In genomic region chr1:170910273-170910672, GRCh38 we compare ENCODE assay signal across 20 cellular contexts. TPM values are rescaled to one million over a fixed set of nuclear protein-coding genes. Genes with fewer than 3 reads are reported as not detected.
DNase-seq lines count a peak whose midpoint lies in the region; ATAC-seq, FAIRE-seq and TF ChIP-seq lines count a peak whose summit lies in the region.
"Had no signal": no experiment of that assay in that cellular context is flagged by ENCODE, and none has a peak within 500 bp of the region (broad histone marks: within the 10 kb centered on the region; RNA-seq: fewer than 3 reads in every experiment).

No MANE protein-coding gene starts in this region.

- H3K9me1 ChIP-seq in endothelial cell of umbilical vein (replicated peaks; ENCODE audit: control insufficient read depth, extremely low read depth, insufficient read depth, low read length): no peaks in the 10 kb centered on the region

- no peaks in the 10 kb centered on the region for H3K9me2 ChIP-seq in MM.1S (replicated peaks; ENCODE audit: insufficient read depth, low read length)

- H4K20me1 ChIP-seq in BLaER1 treated with 17β-estradiol and CSF1 and Interleukin-3, amounts not matched to agents 10 nM and 100 nM: no peaks in the 10 kb centered on the region
- H4K20me1 ChIP-seq in endothelial cell of umbilical vein (replicated peaks; ENCODE audit: control insufficient read depth, extremely low read depth, insufficient read depth, low read length) (no peaks in the 10 kb centered on the region), osteoblast (ENCODE audit: insufficient read depth, low read length) (no peaks in the 10 kb centered on the region), MM.1S (ENCODE audit: insufficient read depth, low read length) (no peaks in the 10 kb centered on the region)

- no peak for TF ChIP-seq CTCF in endothelial cell of umbilical vein (IDR thresholded peaks at IDR 0.05; ENCODE audit: extremely low read depth in 1 of 2, insufficient read depth in 1 of 2, low read depth in 1 of 2, low read length in 2 of 2)
- TF ChIP-seq CTCF in osteoblast (IDR thresholded peaks at IDR 0.05; ENCODE audit: extremely low read depth, low read depth, low read length): no peak
- no peak for TF ChIP-seq CTCF in MM.1S (IDR thresholded peaks at IDR 0.05; ENCODE audit: low read length)

- CTCF ChIA-PET in endothelial cell of umbilical vein (lab: Charles Lee): interaction anchor here (3.2 kb wide), 1 partner anchor 18 kb away, joined by 20 read pairs; no protein-coding TSS in a partner anchor

- peak; percentile 74 for FAIRE-seq in endothelial cell of umbilical vein (lab: Jason Lieb, UNC)
- FAIRE-seq: TTC549 had no signal

- peak; percentile 66 for DNase-seq in RKO (ENCODE audit: low spot score)
- DNase-seq in endothelial cell of umbilical vein (ENCODE audit: low read depth, low spot score): peak; percentile 39
- DNase-seq in osteoblast (ENCODE audit: insufficient read length, low spot score, missing footprints): peak; percentile 86
- no peak for DNase-seq in NCI-H2081 (lab: John Stamatoyannopoulos, UW)
- DNase-seq in MM.1S: no peak
- no peak for DNase-seq in LoVo (ENCODE audit: low spot score)
- DNase-seq: activated naive CD8-positive, alpha-beta T cell treated with anti-CD3 and anti-CD28 coated beads, Interleukin-2, amount 10 ng/mL, durations not matched to agents 7 days and 5 days; activated T-cell treated with anti-CD3 and anti-CD28 coated beads, Interleukin-2, amount 50 U/mL, for 1 hour; AML-193; hippocampal formation; Kasumi-1; NCI-H187; NCI-H510A; stimulated activated naive CD4-positive, alpha-beta T cell treated with Interleukin-2 at 50 U/mL for 16 hours had no signal

- no peak for ATAC-seq in HG03571 (IDR thresholded peaks at IDR 0.05; ENCODE audit: unreplicated experiment)

- H3K79me2 ChIP-seq in endothelial cell of umbilical vein (ENCODE audit: control insufficient read depth, insufficient read depth, low read length): no peaks in the 10 kb centered on the region
- no peaks in the 10 kb centered on the region for H3K79me2 ChIP-seq in osteoblast (ENCODE audit: insufficient read depth, low read length)
- no peaks in the 10 kb centered on the region for H3K79me2 ChIP-seq in MM.1S (ENCODE audit: low read length)

- no peaks in the 10 kb centered on the region for H3F3A ChIP-seq in MM.1S (ENCODE audit: insufficient read depth, low read length)

- dilution Hi-C loops in endothelial cell of umbilical vein (cut with MboI; ENCODE audit: extremely low pct_ligation_motif_present, low sequenced_read_pairs): no loop called here

- no peak for TF ChIP-seq POLR2A in endothelial cell of umbilical vein (IDR thresholded peaks at IDR 0.05; ENCODE audit: low read depth, low read length)

- POLR2A ChIA-PET in endothelial cell of umbilical vein (lab: Charles Lee): no interaction called here

- H3K9me3 ChIP-seq in BLaER1 treated with 17β-estradiol and CSF1 and Interleukin-3, amounts not matched to agents 10 nM and 100 nM (replicated peaks in 1 of 11): peaks cover 0 to 10% (median 0%) of the 10 kb centered on the region in 11 experiments; a peak in 2 of 22 replicates
- no peaks in the 10 kb centered on the region for H3K9me3 ChIP-seq in endothelial cell of umbilical vein (replicated peaks; ENCODE audit: control insufficient read depth, insufficient read depth, low read length)
- H3K9me3 ChIP-seq in osteoblast (ENCODE audit: low read depth, low read length): no peaks in the 10 kb centered on the region
- no peaks in the 10 kb centered on the region for H3K9me3 ChIP-seq in MM.1S (replicated peaks; ENCODE audit: insufficient read depth, low read length)

- H3K4me2 ChIP-seq in BLaER1 treated with 17β-estradiol and CSF1 and Interleukin-3, amounts not matched to agents 10 nM and 100 nM: peak overlapping the region in 7 of 11 experiments; percentile 6 to 58 (median 51); a peak in 12 of 22 replicates
- H3K4me2 ChIP-seq in endothelial cell of umbilical vein (ENCODE audit: insufficient read depth, low read length) (no peak overlapping the region), osteoblast (ENCODE audit: insufficient read depth, low read length) (no peak overlapping the region), MM.1S (ENCODE audit: low read depth, low read length) (no peak overlapping the region)
- H3K4me2 ChIP-seq: smooth muscle cell had no signal

- H2AFZ ChIP-seq in endothelial cell of umbilical vein (ENCODE audit: low read depth, low read length) (no peak overlapping the region), osteoblast (ENCODE audit: low read length) (peak overlapping the region; percentile 67), MM.1S (ENCODE audit: low read length) (no peak overlapping the region)

- peak overlapping the region in 5 of 11 experiments; percentile 8 to 69 (median 51); a peak in 10 of 22 replicates for H3K27ac ChIP-seq in BLaER1 treated with 17β-estradiol and CSF1 and Interleukin-3, amounts not matched to agents 10 nM and 100 nM
- H3K27ac ChIP-seq in endothelial cell of umbilical vein (ENCODE audit: insufficient read depth, low read depth, low read length) (no peak overlapping the region), osteoblast (ENCODE audit: low read depth, low read length) (peak overlapping the region; percentile 57), MM.1S (ENCODE audit: low read length) (no peak overlapping the region)

- intact Hi-C loops in endothelial cell of umbilical vein (cut with micrococcal nuclease): no loop called here

- no TSS peak for BruUV-seq in endothelial cell of umbilical vein (replicated peaks; lab: Mats Ljungman, UMichigan)

- no peak overlapping the region for H3K9ac ChIP-seq in BLaER1 treated with 17β-estradiol and CSF1 and Interleukin-3, amounts not matched to agents 10 nM and 100 nM
- H3K9ac ChIP-seq in endothelial cell of umbilical vein (replicated peaks; ENCODE audit: extremely low read depth, insufficient read depth, low read length) (no peak overlapping the region), MM.1S (ENCODE audit: low read length) (no peak overlapping the region)

- H3K27me3 ChIP-seq in BLaER1 treated with 17β-estradiol and CSF1 and Interleukin-3, amounts not matched to agents 10 nM and 100 nM: no peaks in the 10 kb centered on the region
- H3K27me3 ChIP-seq in endothelial cell of umbilical vein (ENCODE audit: control insufficient read depth in 2 of 2, insufficient read depth in 2 of 2, low read length in 2 of 2) (no peaks in the 10 kb centered on the region), osteoblast (ENCODE audit: insufficient read depth, low read length) (no peaks in the 10 kb centered on the region), MM.1S (replicated peaks; ENCODE audit: insufficient read depth, low read length) (no peaks in the 10 kb centered on the region)

- peaks cover 0 to 25% (median 11%) of the 10 kb centered on the region in 10 experiments; a peak in 12 of 20 replicates for H3K4me1 ChIP-seq in BLaER1 treated with 17β-estradiol and CSF1 and Interleukin-3, amounts not matched to agents 10 nM and 100 nM
- H3K4me1 ChIP-seq in endothelial cell of umbilical vein (ENCODE audit: control insufficient read depth, extremely low read depth, insufficient read depth, low read length) (peaks cover 13% of the 10 kb centered on the region), osteoblast (ENCODE audit: insufficient read depth, low read length) (peaks cover 12% of the 10 kb centered on the region), MM.1S (ENCODE audit: low read length) (no peaks in the 10 kb centered on the region)

- no peak overlapping the region for H3K4me3 ChIP-seq in BLaER1 treated with 17β-estradiol and CSF1 and Interleukin-3, amounts not matched to agents 10 nM and 100 nM
- H3K4me3 ChIP-seq in endothelial cell of umbilical vein (replicated peaks in 1 of 3; ENCODE audit: insufficient read depth in 1 of 3, low read depth in 1 of 3, low read length in 3 of 3): no peak overlapping the region
- H3K4me3 ChIP-seq in osteoblast (ENCODE audit: insufficient read depth, low read length): no peak overlapping the region
- no peak overlapping the region for H3K4me3 ChIP-seq in MM.1S (ENCODE audit: low read length)
- H3K4me3 ChIP-seq: smooth muscle cell had no signal

- no peaks in the 10 kb centered on the region for H3K36me3 ChIP-seq in BLaER1 treated with 17β-estradiol and CSF1 and Interleukin-3, amounts not matched to agents 10 nM and 100 nM
- H3K36me3 ChIP-seq in endothelial cell of umbilical vein (ENCODE audit: control insufficient read depth in 2 of 2, extremely low read depth in 1 of 2, insufficient read depth in 2 of 2, low read length in 2 of 2): no peaks in the 10 kb centered on the region
- H3K36me3 ChIP-seq in osteoblast (ENCODE audit: insufficient read depth, low read length): no peaks in the 10 kb centered on the region
- no peaks in the 10 kb centered on the region for H3K36me3 ChIP-seq in MM.1S (replicated peaks; ENCODE audit: insufficient read depth, low read length)

TF ChIP-seq in endothelial cell of umbilical vein, 7 proteins besides CTCF, POLR2A, EP300 and RAD21:
- TF ChIP-seq GATA2 (IDR thresholded peaks at IDR 0.05; ENCODE audit: insufficient read depth, insufficient read length, low read depth, low read length): no peak
- peak; percentile 35 for TF ChIP-seq POLR2AphosphoS5 (IDR thresholded peaks at IDR 0.05; ENCODE audit: insufficient read depth, low read depth, low read length)
- TF ChIP-seq FOS (IDR thresholded peaks at IDR 0.05; ENCODE audit: borderline replicate concordance, insufficient read depth, low read length): peak; percentile 78
- TF ChIP-seq MYC (IDR thresholded peaks at IDR 0.05; ENCODE audit: low read depth, low read length): no peak
- TF ChIP-seq EZH2 (IDR thresholded peaks at IDR 0.05; ENCODE audit: borderline replicate concordance, low read depth, low read length, severe bottlenecking): no peak
- peak; percentile 44 for TF ChIP-seq JUN (IDR thresholded peaks at IDR 0.05; ENCODE audit: borderline replicate concordance, insufficient read depth, insufficient read length, low read depth)
- no peak for TF ChIP-seq MAX (IDR thresholded peaks at IDR 0.05; ENCODE audit: insufficient read depth, insufficient read length)

RNA-seq across cellular contexts. Expression of gene MROH9, which starts 25.1 kb away (rescaled TPM):
- total RNA-seq in endothelial cell of umbilical vein: not detected in 2 replicates
- polyA plus RNA-seq in endothelial cell of umbilical vein: not detected in 2 replicates
- polyA plus RNA-seq in endothelial cell of umbilical vein (2011; cell fraction: cytosol; rRNA removed): not detected in 2 replicates
- not detected in 2 replicates for polyA plus RNA-seq in endothelial cell of umbilical vein (2011; cell fraction: nucleus; rRNA removed)
- not detected in 2 replicates for polyA plus RNA-seq in endothelial cell of umbilical vein (2012)
- not detected in 2 replicates for polyA minus RNA-seq in endothelial cell of umbilical vein
- polyA minus RNA-seq in endothelial cell of umbilical vein (2011; cell fraction: cytosol; rRNA and poly(A)+ RNA removed): not detected
- polyA minus RNA-seq in endothelial cell of umbilical vein (2011; cell fraction: nucleus; rRNA and poly(A)+ RNA removed): not detected in 2 replicates
- under 0.01 and 0.88 TPM in 2 replicates for total RNA-seq in osteoblast
- total RNA-seq: activated naive CD8-positive, alpha-beta T cell treated with anti-CD3 and anti-CD28 coated beads, Interleukin-2, amount 10 ng/mL, durations not matched to agents 7 days and 5 days; mucosa of gallbladder; smooth muscle cell; urinary bladder had no signal
- polyA plus RNA-seq: smooth muscle cell, urinary bladder had no signal

Comparison
In these comparisons a context has a peak if more than half of its experiments do, and no peak if none do; other contexts are left out.
1. H3K4me2 ChIP-seq: peak in BLaER1 treated with 17β-estradiol and CSF1 and Interleukin-3, amounts not matched to agents 10 nM and 100 nM (7 of 11); none in endothelial cell of umbilical vein (single experiment), osteoblast (single experiment) and MM.1S (single experiment).
2. DNase-seq: peak in RKO (single experiment), endothelial cell of umbilical vein (single experiment) and osteoblast (single experiment); none in NCI-H2081 (0 of 2), MM.1S (single experiment) and LoVo (single experiment).